ENCODE assay signal across 3 cellular contexts in genomic region chr13:72399351-72399750, GRCh38.
TF ChIP-seq lines count a peak whose summit lies in the region.

No MANE protein-coding gene starts in this region.

TF ChIP-seq in HepG2, 621 proteins besides CTCF, POLR2A, EP300 and RAD21:
- TF ChIP-seq MAFK (conservative IDR thresholded peaks at IDR 0.05 in 1 of 2, IDR thresholded peaks at IDR 0.05 in 1 of 2; ENCODE audit: low read length in 2 of 2) (peak; percentile 45 to 81; a peak in 3 of 4 replicates), FOSL2 (CRISPR knock-in tag; IDR thresholded peaks at IDR 0.05) (no peak), ARID3A (IDR thresholded peaks at IDR 0.05; ENCODE audit: low read depth, low read length) (no peak), FOXK2 (IDR thresholded peaks at IDR 0.05) (no peak), HOXD1 (CRISPR knock-in tag; IDR thresholded peaks at IDR 0.05) (no peak), ZNF354B (CRISPR knock-in tag; IDR thresholded peaks at IDR 0.05) (no peak), POGZ (CRISPR knock-in tag; IDR thresholded peaks at IDR 0.05) (no peak), ZNF672 (CRISPR knock-in tag; IDR thresholded peaks at IDR 0.05) (no peak), MAFF (IDR thresholded peaks at IDR 0.05; ENCODE audit: low read depth, low read length) (peak; percentile 66), ZNF564 (CRISPR knock-in tag; IDR thresholded peaks at IDR 0.05) (no peak)

TF ChIP-seq in IMR-90, 13 proteins besides CTCF, POLR2A, EP300 and RAD21:
- TF ChIP-seq MAFK (IDR thresholded peaks at IDR 0.05; ENCODE audit: low read depth, low read length) (peak; percentile 58; the same call in 1 of the 2 replicates), CHD1 (IDR thresholded peaks at IDR 0.05; ENCODE audit: low read depth, low read length) (no peak)

TF ChIP-seq in K562, 482 proteins besides CTCF, POLR2A, EP300 and RAD21:
- TF ChIP-seq CBX3 (IDR thresholded peaks at IDR 0.05; ENCODE audit: borderline replicate concordance in 1 of 2, low read length in 2 of 2) (no peak), MECOM (CRISPR knock-in tag; IDR thresholded peaks at IDR 0.05) (no peak), MAFK (IDR thresholded peaks at IDR 0.05; ENCODE audit: low read length) (peak; percentile 19; the same call in 1 of the 2 replicates), THRAP3 (IDR thresholded peaks at IDR 0.05; ENCODE audit: borderline replicate concordance) (no peak), TSHZ1 (CRISPR knock-in tag; IDR thresholded peaks at IDR 0.05) (no peak), E4F1 (CRISPR knock-in tag; IDR thresholded peaks at IDR 0.05; ENCODE audit: borderline replicate concordance) (no peak), DACH1 (IDR thresholded peaks at IDR 0.05; ENCODE audit: partially characterized antibody) (no peak)
